ENCODE assay signal across 2 cellular contexts in genomic region chr5:90308787-90309585, GRCh38.
TF ChIP-seq lines count a peak whose summit lies in the region.

No MANE protein-coding gene starts in this region.

TF ChIP-seq in HCT116, 20 proteins besides CTCF, POLR2A, EP300 and RAD21 (continued from another document):
- no peak for TF ChIP-seq ZNF274 (IDR thresholded peaks at IDR 0.05; ENCODE audit: low read depth, low read length)
- no peak for TF ChIP-seq SP1 (IDR thresholded peaks at IDR 0.05; ENCODE audit: low read depth)
- no peak for TF ChIP-seq ZFX (IDR thresholded peaks at IDR 0.05)
- TF ChIP-seq SIN3A (IDR thresholded peaks at IDR 0.05; ENCODE audit: low read depth), result no peak
- TF ChIP-seq POLR2AphosphoS5 (IDR thresholded peaks at IDR 0.05; ENCODE audit: low read depth, low read length), result no peak
- TF ChIP-seq ZBTB33 (IDR thresholded peaks at IDR 0.05; ENCODE audit: extremely low read depth, insufficient replicate concordance, low read length), result no peak
- TF ChIP-seq SRF (IDR thresholded peaks at IDR 0.05; ENCODE audit: low read depth), result no peak
- TF ChIP-seq REST (IDR thresholded peaks at IDR 0.05; ENCODE audit: low read depth), result no peak
- TF ChIP-seq JUND (IDR thresholded peaks at IDR 0.05), result no peak
- TF ChIP-seq CBX3 (IDR thresholded peaks at IDR 0.05; ENCODE audit: low read depth), result no peak
- TF ChIP-seq EGR1 (IDR thresholded peaks at IDR 0.05; ENCODE audit: low read depth), result no peak
- TF ChIP-seq EZH2 (IDR thresholded peaks at IDR 0.05), result no peak
- TF ChIP-seq TCF7L2 (IDR thresholded peaks at IDR 0.05; ENCODE audit: borderline replicate concordance, extremely low read depth, insufficient read depth, insufficient read length), result no peak
- TF ChIP-seq CEBPB (IDR thresholded peaks at IDR 0.05; ENCODE audit: low read depth), result no peak
- TF ChIP-seq ELF1 (IDR thresholded peaks at IDR 0.05; ENCODE audit: borderline replicate concordance, low read depth), result no peak
- no peak for TF ChIP-seq YY1 (IDR thresholded peaks at IDR 0.05; ENCODE audit: extremely low read depth, insufficient replicate concordance, low read depth, low read length)
- TF ChIP-seq FOSL1 (IDR thresholded peaks at IDR 0.05; ENCODE audit: low read depth), result no peak

TF ChIP-seq in K562, 482 proteins besides CTCF, POLR2A, EP300 and RAD21 (continued from another document and continues in another):
- TF ChIP-seq, protein P1, sequence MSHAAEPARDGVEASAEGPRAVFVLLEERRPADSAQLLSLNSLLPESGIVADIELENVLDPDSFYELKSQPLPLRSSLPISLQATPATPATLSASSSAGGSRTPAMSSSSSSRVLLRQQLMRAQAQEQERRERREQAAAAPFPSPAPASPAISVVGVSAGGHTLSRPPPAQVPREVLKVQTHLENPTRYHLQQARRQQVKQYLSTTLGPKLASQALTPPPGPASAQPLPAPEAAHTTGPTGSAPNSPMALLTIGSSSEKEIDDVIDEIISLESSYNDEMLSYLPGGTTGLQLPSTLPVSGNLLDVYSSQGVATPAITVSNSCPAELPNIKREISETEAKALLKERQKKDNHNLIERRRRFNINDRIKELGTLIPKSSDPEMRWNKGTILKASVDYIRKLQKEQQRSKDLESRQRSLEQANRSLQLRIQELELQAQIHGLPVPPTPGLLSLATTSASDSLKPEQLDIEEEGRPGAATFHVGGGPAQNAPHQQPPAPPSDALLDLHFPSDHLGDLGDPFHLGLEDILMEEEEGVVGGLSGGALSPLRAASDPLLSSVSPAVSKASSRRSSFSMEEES (CRISPR knock-in tag; IDR thresholded peaks at IDR 0.05), result no peak
- TF ChIP-seq ARHGAP35 (IDR thresholded peaks at IDR 0.05; ENCODE audit: partially characterized antibody), result no peak
- TF ChIP-seq HLTF (IDR thresholded peaks at IDR 0.05), result no peak
- no peak for TF ChIP-seq ZHX1 (conservative IDR thresholded peaks at IDR 0.05; ENCODE audit: low read length)
- TF ChIP-seq, protein P2, sequence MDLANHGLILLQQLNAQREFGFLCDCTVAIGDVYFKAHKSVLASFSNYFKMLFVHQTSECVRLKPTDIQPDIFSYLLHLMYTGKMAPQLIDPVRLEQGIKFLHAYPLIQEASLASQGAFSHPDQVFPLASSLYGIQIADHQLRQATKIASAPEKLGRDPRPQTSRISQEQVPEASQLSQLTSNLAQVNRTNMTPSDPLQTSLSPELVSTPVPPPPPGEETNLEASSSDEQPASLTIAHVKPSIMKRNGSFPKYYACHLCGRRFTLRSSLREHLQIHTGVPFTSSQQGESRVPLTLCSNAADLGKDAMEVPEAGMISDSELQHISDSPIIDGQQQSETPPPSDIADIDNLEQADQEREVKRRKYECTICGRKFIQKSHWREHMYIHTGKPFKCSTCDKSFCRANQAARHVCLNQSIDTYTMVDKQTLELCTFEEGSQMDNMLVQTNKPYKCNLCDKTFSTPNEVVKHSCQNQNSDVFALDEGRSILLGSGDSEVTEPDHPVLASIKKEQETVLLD (IDR thresholded peaks at IDR 0.05), result no peak
- TF ChIP-seq BDP1 (IDR thresholded peaks at IDR 0.05; ENCODE audit: insufficient read depth, insufficient read length), result no peak
- TF ChIP-seq BHLHE40 (IDR thresholded peaks at IDR 0.05; ENCODE audit: low read length), result no peak
- no peak for TF ChIP-seq SREBF1 (IDR thresholded peaks at IDR 0.05; ENCODE audit: borderline replicate concordance, low read depth, low read length)
- TF ChIP-seq SMAD2 (IDR thresholded peaks at IDR 0.05; ENCODE audit: low read depth, low read length), result no peak
- TF ChIP-seq SRSF3 (IDR thresholded peaks at IDR 0.05; ENCODE audit: insufficient read depth, low read length), result no peak
- TF ChIP-seq CCAR2 (IDR thresholded peaks at IDR 0.05; ENCODE audit: low read depth, low read length), result no peak
- TF ChIP-seq CHD1 (IDR thresholded peaks at IDR 0.05; ENCODE audit: low read length), result no peak
- no peak for TF ChIP-seq TAF15 (IDR thresholded peaks at IDR 0.05; ENCODE audit: low read depth, low read length)
- no peak for TF ChIP-seq HDAC2 (IDR thresholded peaks at IDR 0.05)
- no peak for TF ChIP-seq ZNF717 (CRISPR knock-in tag; IDR thresholded peaks at IDR 0.05)
- no peak for TF ChIP-seq ZNF124 (CRISPR knock-in tag; IDR thresholded peaks at IDR 0.05)
- TF ChIP-seq MEIS2 (IDR thresholded peaks at IDR 0.05; ENCODE audit: partially characterized antibody), result peak; percentile 26
- no peak for TF ChIP-seq RBBP5 (IDR thresholded peaks at IDR 0.05; ENCODE audit: borderline replicate concordance, insufficient read depth, low read length, poor library complexity, severe bottlenecking)
- TF ChIP-seq ZNF592 (IDR thresholded peaks at IDR 0.05), result no peak
- no peak for TF ChIP-seq SRF (CRISPR knock-in tag; IDR thresholded peaks at IDR 0.05)
- TF ChIP-seq RBM25 (IDR thresholded peaks at IDR 0.05; ENCODE audit: low read depth, low read length, severe bottlenecking), result no peak
- no peak for TF ChIP-seq GATAD2A (IDR thresholded peaks at IDR 0.05)
- no peak for TF ChIP-seq RBM22 (IDR thresholded peaks at IDR 0.05; ENCODE audit: low read depth, low read length, poor library complexity, severe bottlenecking)
- TF ChIP-seq SIN3B (IDR thresholded peaks at IDR 0.05; ENCODE audit: low read depth), result no peak
- no peak for TF ChIP-seq STAG1 (CRISPR knock-in tag; IDR thresholded peaks at IDR 0.05; ENCODE audit: borderline replicate concordance)
- TF ChIP-seq ZNF316 (IDR thresholded peaks at IDR 0.05), result peak; percentile 77
- peak; percentile 47 for TF ChIP-seq C11orf30 (IDR thresholded peaks at IDR 0.05; ENCODE audit: low read depth)
- no peak for TF ChIP-seq SMAD4 (CRISPR knock-in tag; conservative IDR thresholded peaks at IDR 0.05)
- no peak for TF ChIP-seq ZNF696 (CRISPR knock-in tag; conservative IDR thresholded peaks at IDR 0.05)
- no peak for TF ChIP-seq EWSR1 (IDR thresholded peaks at IDR 0.05; ENCODE audit: borderline replicate concordance, low read depth, partially characterized antibody)
- TF ChIP-seq TRIM28 (IDR thresholded peaks at IDR 0.05), result no peak
- TF ChIP-seq MAFG (tag; conservative IDR thresholded peaks at IDR 0.05), result peak; percentile 56; the same call in 1 of the 2 replicates
- TF ChIP-seq, protein P3, sequence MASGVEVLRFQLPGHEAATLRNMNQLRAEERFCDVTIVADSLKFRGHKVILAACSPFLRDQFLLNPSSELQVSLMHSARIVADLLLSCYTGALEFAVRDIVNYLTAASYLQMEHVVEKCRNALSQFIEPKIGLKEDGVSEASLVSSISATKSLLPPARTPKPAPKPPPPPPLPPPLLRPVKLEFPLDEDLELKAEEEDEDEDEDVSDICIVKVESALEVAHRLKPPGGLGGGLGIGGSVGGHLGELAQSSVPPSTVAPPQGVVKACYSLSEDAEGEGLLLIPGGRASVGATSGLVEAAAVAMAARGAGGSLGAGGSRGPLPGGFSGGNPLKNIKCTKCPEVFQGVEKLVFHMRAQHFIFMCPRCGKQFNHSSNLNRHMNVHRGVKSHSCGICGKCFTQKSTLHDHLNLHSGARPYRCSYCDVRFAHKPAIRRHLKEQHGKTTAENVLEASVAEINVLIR (CRISPR knock-in tag; IDR thresholded peaks at IDR 0.05), result no peak
- TF ChIP-seq MYNN (IDR thresholded peaks at IDR 0.05), result no peak
- TF ChIP-seq MYNN (CRISPR knock-in tag; IDR thresholded peaks at IDR 0.05), result no peak
- TF ChIP-seq SMARCA5 (IDR thresholded peaks at IDR 0.05), result no peak
- TF ChIP-seq CREB3L1 (IDR thresholded peaks at IDR 0.05; ENCODE audit: borderline replicate concordance, low read depth), result no peak
- no peak for TF ChIP-seq ZNF586 (CRISPR knock-in tag; conservative IDR thresholded peaks at IDR 0.05)
- no peak for TF ChIP-seq ARID1B (IDR thresholded peaks at IDR 0.05)
- TF ChIP-seq ZNF77 (CRISPR knock-in tag; IDR thresholded peaks at IDR 0.05), result no peak
- peak; percentile 36 for TF ChIP-seq MAFF (IDR thresholded peaks at IDR 0.05; ENCODE audit: low read length)
